ENCODE assay signal across 21 cellular contexts in the genomic region with DNA sequence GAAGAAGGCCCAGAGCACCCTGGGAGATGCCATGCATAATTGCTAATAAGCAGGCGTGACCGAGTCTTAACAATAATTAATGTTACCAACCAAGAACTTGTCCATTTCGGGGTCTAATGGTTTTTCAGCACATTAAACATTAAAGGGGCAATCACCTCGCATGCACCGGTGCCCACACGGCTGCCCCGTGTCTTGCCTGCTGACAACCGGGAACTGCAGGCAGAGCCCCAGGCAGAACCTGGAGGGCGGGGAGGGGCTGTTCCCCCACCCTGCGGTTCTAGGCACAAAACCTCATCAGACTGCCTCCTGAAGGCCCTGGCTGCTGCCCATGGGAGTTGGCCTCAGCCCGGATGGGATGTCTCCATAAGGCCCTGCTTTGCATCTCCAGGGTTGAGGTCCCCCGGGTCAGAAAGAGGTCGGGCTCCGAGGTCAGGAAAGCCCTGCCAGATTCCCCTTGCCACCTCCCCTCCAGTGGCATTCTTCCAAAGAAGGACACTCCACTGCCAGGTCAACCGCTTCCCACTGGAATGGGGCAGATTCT.
"Had no signal": no experiment of that assay in that cellular context is flagged by ENCODE, and none has a peak within 500 bp of the region (broad histone marks: within the 10 kb centered on the region; RNA-seq: fewer than 3 reads in every experiment).

No MANE protein-coding gene starts in this region.

- H3K4me1 ChIP-seq: lower lobe of right lung, pancreas, psoas muscle, stomach, tibial nerve had no signal

- FAIRE-seq: kidney, pancreas had no signal

- DNase-seq: activated CD4-positive, alpha-beta T cell treated with anti-CD3 and anti-CD28 coated beads for 4 hours; activated CD4-positive, alpha-beta T cell treated with anti-CD3 and anti-CD28 coated beads, Interleukin-2, amount 50 U/mL, for 4 hours; activated naive CD8-positive, alpha-beta T cell treated with anti-CD3 and anti-CD28 coated beads, Interleukin-2, amount 50 U/mL, for 24 hours; activated T-cell treated with anti-CD3 and anti-CD28 coated beads, Interleukin-2, amount 50 U/mL, for 1 hour; amygdala; caudate nucleus; foreskin fibroblast; hippocampal formation; kidney; lower lobe of right lung; mesenchymal stem cell; pancreas; psoas muscle; stimulated activated CD4-positive, alpha-beta T cell treated with anti-CD3 and anti-CD28 coated beads, Interleukin-15, amount 100 ng/mL, for 24 hours; stimulated activated CD4-positive, alpha-beta T cell treated with anti-CD3 and anti-CD28 coated beads, Interleukin-2, amount 100 ng/mL, for 24 hours; stimulated activated naive B cell treated with anti-CD40 and anti-IgM and Interleukin-4, amounts not matched to agents 10 μg/mL and 1 μg/mL and 100 μg/mL, for 72 hours; stomach; T-cell had no signal

- ATAC-seq: activated naive CD8-positive, alpha-beta T cell treated with anti-CD3 and anti-CD28 coated beads, Interleukin-2, amount 50 U/mL, for 24 hours; esophagus mucosa; left lobe of liver; lower lobe of right lung; pancreas; psoas muscle; stimulated activated naive B cell treated with anti-CD40 and anti-IgM and Interleukin-4, amounts not matched to agents 10 μg/mL and 1 μg/mL and 100 μg/mL, for 72 hours; T-cell had no signal

- H3K4me3 ChIP-seq: lower lobe of right lung, pancreas, psoas muscle, stomach, tibial nerve had no signal

- H3K36me3 ChIP-seq: lower lobe of right lung, pancreas, stomach, tibial nerve had no signal

- H3K27me3 ChIP-seq: pancreas, tibial nerve had no signal

- H3K9me3 ChIP-seq: lower lobe of right lung, pancreas, psoas muscle, stomach, tibial nerve had no signal

- H3K27ac ChIP-seq: lower lobe of right lung, pancreas, psoas muscle, stomach, tibial nerve had no signal
